Comparison of ENCODE assay signal across 8 cellular contexts in genomic region chr11:5922749-5923426, GRCh38. TPM values are rescaled to one million over a fixed set of nuclear protein-coding genes. Genes with fewer than 3 reads are reported as not detected.
DNase-seq lines count a peak whose midpoint lies in the region; ATAC-seq and TF ChIP-seq lines count a peak whose summit lies in the region.

No MANE protein-coding gene starts in this region.

- H2AFZ ChIP-seq in HCT116 (ENCODE audit: low read depth, low read length, poor library complexity, severe bottlenecking) = peak overlapping the region; percentile 9
- no peak overlapping the region for H2AFZ ChIP-seq in neural progenitor cell (replicated peaks)

- H3K27ac Mint-ChIP-seq in activated CD4-positive, alpha-beta T cell treated with anti-CD3 and anti-CD28 coated beads for 36 hours = no peak overlapping the region
- no peak overlapping the region for H3K27ac Mint-ChIP-seq in activated CD4-positive, alpha-beta T cell treated with anti-CD3 and anti-CD28 coated beads, Interleukin-2, amount 10 ng/mL, durations not matched to agents 24 days and 14 days
- no peak overlapping the region for H3K27ac Mint-ChIP-seq in neural progenitor cell

- no peaks in the 10 kb centered on the region for H3K9me2 ChIP-seq in HCT116 (ENCODE audit: insufficient read depth)

- CTCF ChIA-PET in activated CD4-positive, alpha-beta T cell treated with anti-CD3 and anti-CD28 coated beads for 36 hours (lab: Charles Lee) = interaction anchor here (0.6 kb wide), 1 partner anchor 29 kb away, joined by 3 read pairs; no protein-coding TSS in a partner anchor
- CTCF ChIA-PET in HCT116 (lab: Charles Lee) = interaction anchor here (1.0 kb wide), 1 partner anchor 32 kb away, joined by 3 read pairs; no protein-coding TSS in a partner anchor

- peaks cover 3% of the 10 kb centered on the region for H3K4me1 Mint-ChIP-seq in activated CD4-positive, alpha-beta T cell treated with anti-CD3 and anti-CD28 coated beads for 36 hours
- H3K4me1 Mint-ChIP-seq in activated CD4-positive, alpha-beta T cell treated with anti-CD3 and anti-CD28 coated beads, Interleukin-2, amount 10 ng/mL, durations not matched to agents 24 days and 14 days = no peaks in the 10 kb centered on the region
- H3K4me1 Mint-ChIP-seq in neural progenitor cell = no peaks in the 10 kb centered on the region

- H3K27me3 Mint-ChIP-seq in activated CD4-positive, alpha-beta T cell treated with anti-CD3 and anti-CD28 coated beads for 36 hours = no peaks in the 10 kb centered on the region
- no peaks in the 10 kb centered on the region for H3K27me3 Mint-ChIP-seq in activated CD4-positive, alpha-beta T cell treated with anti-CD3 and anti-CD28 coated beads, Interleukin-2, amount 10 ng/mL, durations not matched to agents 24 days and 14 days
- peaks cover 3% of the 10 kb centered on the region for H3K27me3 Mint-ChIP-seq in neural progenitor cell (ENCODE audit: insufficient read depth, low read depth)

- no peaks in the 10 kb centered on the region for H3K36me3 Mint-ChIP-seq in activated CD4-positive, alpha-beta T cell treated with anti-CD3 and anti-CD28 coated beads for 36 hours (ENCODE audit: low read depth)
- H3K36me3 Mint-ChIP-seq in activated CD4-positive, alpha-beta T cell treated with anti-CD3 and anti-CD28 coated beads, Interleukin-2, amount 10 ng/mL, durations not matched to agents 24 days and 14 days (ENCODE audit: low read depth) = no peaks in the 10 kb centered on the region
- H3K36me3 Mint-ChIP-seq in neural progenitor cell = no peaks in the 10 kb centered on the region

- TF ChIP-seq POLR2A in HCT116 (IDR thresholded peaks at IDR 0.05; ENCODE audit: borderline replicate concordance, extremely low read depth, insufficient read depth, insufficient read length) (no peak), spleen (IDR thresholded peaks at IDR 0.05) (no peak)

- H3K9ac ChIP-seq in HCT116 (ENCODE audit: low read length) (no peak overlapping the region), neural progenitor cell (no peak overlapping the region)

- peak; percentile 58 for DNase-seq in activated CD4-positive, alpha-beta T cell treated with anti-CD3 and anti-CD28 coated beads for 36 hours
- no peak for DNase-seq in activated CD4-positive, alpha-beta T cell treated with anti-CD3 and anti-CD28 coated beads, Interleukin-2, amount 10 ng/mL, durations not matched to agents 24 days and 14 days
- DNase-seq in HCT116 (ENCODE audit: low read depth, low spot score) (peak; percentile 2), HS-5 (ENCODE audit: low read depth) (peak; percentile 53), kidney epithelial cell (ENCODE audit: low read depth) (peak; percentile 14), spleen (no peak), HuH-7 (ENCODE audit: low spot score) (no peak), neural progenitor cell (ENCODE audit: low spot score) (no peak)

- 0 out of 2 replicates have a peak overlapping the region, but pooled peaks have one; percentile 23 for H3K4me2 ChIP-seq in HCT116 (ENCODE audit: low read length)
- H3K4me2 ChIP-seq in neural progenitor cell = no peak overlapping the region

- H3K79me2 ChIP-seq in HCT116 (ENCODE audit: insufficient read depth, low read length) (no peaks in the 10 kb centered on the region), neural progenitor cell (ENCODE audit: low read depth) (no peaks in the 10 kb centered on the region)

- H4K20me1 ChIP-seq in HCT116 (ENCODE audit: insufficient read depth) (no peaks in the 10 kb centered on the region), neural progenitor cell (ENCODE audit: low read depth) (no peaks in the 10 kb centered on the region)

- intact Hi-C loops in activated CD4-positive, alpha-beta T cell treated with anti-CD3 and anti-CD28 coated beads for 36 hours (cut with DNase I, micrococcal nuclease) = no loop called here
- intact Hi-C loops in activated CD4-positive, alpha-beta T cell treated with anti-CD3 and anti-CD28 coated beads, Interleukin-2, amount 10 ng/mL, durations not matched to agents 24 days and 14 days (cut with micrococcal nuclease) = no loop called here
- intact Hi-C loops in HCT116 (cut with micrococcal nuclease) (no loop called here), spleen (cut with DNase I; ENCODE audit: low total_unique reads) (no loop called here)

- no peak overlapping the region for H3K4me3 ChIP-seq in HCT116 (replicated peaks in 1 of 2; ENCODE audit: low read depth in 1 of 2, low read length in 2 of 2)
- H3K4me3 ChIP-seq in kidney epithelial cell (ENCODE audit: low read depth, low read length) = no peak overlapping the region
- H3K4me3 ChIP-seq in spleen = no peak overlapping the region
- H3K4me3 ChIP-seq in neural progenitor cell = no peak overlapping the region

- H3K9me3 ChIP-seq in HCT116 (ENCODE audit: control insufficient read depth in 1 of 2, insufficient read depth in 1 of 2, low read depth in 1 of 2, low read length in 2 of 2) = no peaks in the 10 kb centered on the region
- H3K9me3 ChIP-seq in spleen = peaks cover 0 to 40% (median 25%) of the 10 kb centered on the region in 8 donors
- H3K9me3 ChIP-seq in neural progenitor cell (ENCODE audit: low read depth) = no peaks in the 10 kb centered on the region

- ATAC-seq in activated CD4-positive, alpha-beta T cell treated with anti-CD3 and anti-CD28 coated beads for 36 hours = peak; percentile 92
- ATAC-seq in HCT116 = peak; percentile 50

- H3K4me3 Mint-ChIP-seq in activated CD4-positive, alpha-beta T cell treated with anti-CD3 and anti-CD28 coated beads for 36 hours = no peak overlapping the region
- H3K4me3 Mint-ChIP-seq in activated CD4-positive, alpha-beta T cell treated with anti-CD3 and anti-CD28 coated beads, Interleukin-2, amount 10 ng/mL, durations not matched to agents 24 days and 14 days = no peak overlapping the region
- no peak overlapping the region for H3K4me3 Mint-ChIP-seq in neural progenitor cell

- H3K36me3 ChIP-seq in HCT116 (ENCODE audit: control insufficient read depth in 1 of 2, insufficient read depth in 2 of 2, low read length in 2 of 2) (no peaks in the 10 kb centered on the region), kidney epithelial cell (ENCODE audit: control insufficient read depth, insufficient read depth, low read length) (no peaks in the 10 kb centered on the region), spleen (no peaks in the 10 kb centered on the region), neural progenitor cell (no peaks in the 10 kb centered on the region)

- no TSS peak for BruUV-seq in HCT116 (replicated peaks; lab: Mats Ljungman, UMichigan)

- TF ChIP-seq RAD21 in HCT116 (IDR thresholded peaks at IDR 0.05; ENCODE audit: low read depth) = no peak

- RAD21 ChIA-PET in HCT116 (lab: Charles Lee; ENCODE audit: low non-redundant PET in 1 of 2, low total read pairs in 2 of 2, uncharacterized antibody in 2 of 2, unreplicated experiment in 2 of 2) = no interaction called here

- H3K27ac ChIP-seq in HCT116 (ENCODE audit: low read depth, low read length) (no peak overlapping the region), spleen (no peak overlapping the region), neural progenitor cell (no peak overlapping the region)

- TF ChIP-seq CTCF in HCT116 (IDR thresholded peaks at IDR 0.05 in 2 of 3, conservative IDR thresholded peaks at IDR 0.05 in 1 of 3; ENCODE audit: borderline replicate concordance in 1 of 3, insufficient read depth in 1 of 3, low read depth in 2 of 3, low read length in 2 of 3) = no peak
- no peak for TF ChIP-seq CTCF in kidney epithelial cell (IDR thresholded peaks at IDR 0.05; ENCODE audit: insufficient read depth, low read length, poor library complexity, severe bottlenecking)
- TF ChIP-seq CTCF in spleen (IDR thresholded peaks at IDR 0.05 in 8 of 11, conservative IDR thresholded peaks at IDR 0.05 in 3 of 11) = no peak
- no peak for TF ChIP-seq CTCF in neural progenitor cell (IDR thresholded peaks at IDR 0.05)

- H3K27me3 ChIP-seq in HCT116 (ENCODE audit: insufficient read depth, low read length) (peaks cover 7% of the 10 kb centered on the region; the same call in 1 of the 2 replicates), kidney epithelial cell (ENCODE audit: control insufficient read depth, insufficient read depth, low read length) (no peaks in the 10 kb centered on the region), spleen (replicated peaks in 1 of 7) (no peaks in the 10 kb centered on the region), neural progenitor cell (no peaks in the 10 kb centered on the region)

- H3K4me1 ChIP-seq in HCT116 (ENCODE audit: control insufficient read depth in 1 of 2, insufficient read depth in 2 of 2, low read length in 2 of 2) = peaks cover 0 to 11% of the 10 kb centered on the region in 2 experiments; a peak in 2 of 4 replicates
- no peaks in the 10 kb centered on the region for H3K4me1 ChIP-seq in spleen
- H3K4me1 ChIP-seq in neural progenitor cell = no peaks in the 10 kb centered on the region

- no peaks in the 10 kb centered on the region for H3F3A ChIP-seq in neural progenitor cell (ENCODE audit: low read depth)

- WGBS in spleen, 5 donors = 62 to 82% (median 74%) methylated on average over 2 of the region's 2 CpGs

- POLR2A ChIA-PET in activated CD4-positive, alpha-beta T cell treated with anti-CD3 and anti-CD28 coated beads for 36 hours (lab: Charles Lee) = no interaction called here
- POLR2A ChIA-PET in HCT116 (lab: Charles Lee) = no interaction called here

- H3K9me3 Mint-ChIP-seq in activated CD4-positive, alpha-beta T cell treated with anti-CD3 and anti-CD28 coated beads for 36 hours (ENCODE audit: low read depth) = peaks cover 9% of the 10 kb centered on the region
- peaks cover 6% of the 10 kb centered on the region for H3K9me3 Mint-ChIP-seq in activated CD4-positive, alpha-beta T cell treated with anti-CD3 and anti-CD28 coated beads, Interleukin-2, amount 10 ng/mL, durations not matched to agents 24 days and 14 days
- peaks cover 5% of the 10 kb centered on the region for H3K9me3 Mint-ChIP-seq in neural progenitor cell

RNA-seq across cellular contexts. Expression of gene OR56A3, which starts 19.2 kb away (rescaled TPM):
- not detected for total RNA-seq in activated CD4-positive, alpha-beta T cell treated with anti-CD3 and anti-CD28 coated beads for 36 hours
- not detected in 2 replicates for total RNA-seq in activated CD4-positive, alpha-beta T cell treated with anti-CD3 and anti-CD28 coated beads, Interleukin-2, amount 10 ng/mL, durations not matched to agents 24 days and 14 days
- not detected for total RNA-seq in HCT116 (2021; ENCODE audit: unreplicated experiment)
- polyA plus RNA-seq in HCT116 (2012) = not detected in 2 replicates
- not detected in 2 replicates for total RNA-seq in kidney epithelial cell
- not detected for total RNA-seq in spleen
- polyA plus RNA-seq in spleen = not detected
- not detected in 2 replicates for total RNA-seq in neural progenitor cell (ENCODE audit: low replicate concordance)

RNA-seq across cellular contexts. Expression of gene OR52E5, which starts 29.9 kb away (rescaled TPM):
- total RNA-seq in activated CD4-positive, alpha-beta T cell treated with anti-CD3 and anti-CD28 coated beads for 36 hours = not detected
- not detected in 2 replicates for total RNA-seq in activated CD4-positive, alpha-beta T cell treated with anti-CD3 and anti-CD28 coated beads, Interleukin-2, amount 10 ng/mL, durations not matched to agents 24 days and 14 days
- total RNA-seq in HCT116 (2021; ENCODE audit: unreplicated experiment) = not detected
- not detected in 2 replicates for polyA plus RNA-seq in HCT116 (2012)
- not detected in 2 replicates for total RNA-seq in kidney epithelial cell
- not detected for total RNA-seq in spleen
- not detected for polyA plus RNA-seq in spleen
- total RNA-seq in neural progenitor cell (ENCODE audit: low replicate concordance) = not detected in 2 replicates

RNA-seq across cellular contexts. Expression of gene OR52E4, which starts 42.5 kb away (rescaled TPM):
- total RNA-seq in activated CD4-positive, alpha-beta T cell treated with anti-CD3 and anti-CD28 coated beads for 36 hours = not detected
- total RNA-seq in activated CD4-positive, alpha-beta T cell treated with anti-CD3 and anti-CD28 coated beads, Interleukin-2, amount 10 ng/mL, durations not matched to agents 24 days and 14 days = not detected in 2 replicates
- total RNA-seq in HCT116 (2021; ENCODE audit: unreplicated experiment) (not detected), kidney epithelial cell (not detected in 2 replicates), spleen (not detected), neural progenitor cell (ENCODE audit: low replicate concordance) (not detected in 2 replicates)
- polyA plus RNA-seq in HCT116 (2012) = not detected in 2 replicates
- not detected for polyA plus RNA-seq in spleen

RNA-seq across cellular contexts. Expression of gene OR56A5, which starts 45.4 kb away (rescaled TPM):
- not detected for total RNA-seq in activated CD4-positive, alpha-beta T cell treated with anti-CD3 and anti-CD28 coated beads for 36 hours
- not detected in 2 replicates for total RNA-seq in activated CD4-positive, alpha-beta T cell treated with anti-CD3 and anti-CD28 coated beads, Interleukin-2, amount 10 ng/mL, durations not matched to agents 24 days and 14 days
- total RNA-seq in HCT116 (2021; ENCODE audit: unreplicated experiment) = not detected
- not detected in 2 replicates for polyA plus RNA-seq in HCT116 (2012)
- not detected in 2 replicates for total RNA-seq in kidney epithelial cell
- not detected for total RNA-seq in spleen
- not detected for polyA plus RNA-seq in spleen
- 0.40 TPM in 1 of 2 replicates, not detected in the other for total RNA-seq in neural progenitor cell (ENCODE audit: low replicate concordance)

Comparison
In these comparisons a context has a peak if more than half of its experiments do, and no peak if none do; other contexts are left out.
1. DNase-seq: peak in activated CD4-positive, alpha-beta T cell treated with anti-CD3 and anti-CD28 coated beads for 36 hours (single experiment), HCT116 (single experiment), HS-5 (single experiment) and kidney epithelial cell (single experiment); none in activated CD4-positive, alpha-beta T cell treated with anti-CD3 and anti-CD28 coated beads, Interleukin-2, amount 10 ng/mL, durations not matched to agents 24 days and 14 days (single experiment), spleen (single experiment), HuH-7 (single experiment) and neural progenitor cell (single experiment).